In genomic region chr4:76758290-76758882, GRCh38 we compare ENCODE assay signal across 8 cellular contexts.
DNase-seq lines count a peak whose midpoint lies in the region; ATAC-seq, FAIRE-seq and TF ChIP-seq lines count a peak whose summit lies in the region.

No MANE protein-coding gene starts in this region.

- DNase-seq in stimulated activated naive CD8-positive, alpha-beta T cell treated with anti-CD3 and anti-CD28 coated beads, Interleukin-15, amount 100 ng/mL, for 72 hours: no peak
- DNase-seq in stimulated activated naive CD8-positive, alpha-beta T cell treated with anti-CD3 and anti-CD28 coated beads, Interleukin-15, Interleukin-2, amounts not matched to agents 100 U/mL and 50 U/mL, for 24 hours: no peak
- DNase-seq in NCI-H1092 (lab: John Stamatoyannopoulos, UW) (peak; percentile 20), GM12878 (ENCODE audit: low read depth, low spot score) (no peak), type B pancreatic cell (ENCODE audit: extremely low spot score, unreplicated experiment) (no peak), DMS79 treated with DMSO at 0.1 percent for 48 hours (lab: John Stamatoyannopoulos, UW) (no peak)

- no peak for TF ChIP-seq EP300 in GM12878 (IDR thresholded peaks at IDR 0.05; ENCODE audit: borderline replicate concordance in 1 of 2, control insufficient read depth in 1 of 2, low read depth in 2 of 2, low read length in 2 of 2)

- no peaks in the 10 kb centered on the region for H3K9me3 Mint-ChIP-seq in stimulated activated naive CD8-positive, alpha-beta T cell treated with anti-CD3 and anti-CD28 coated beads, Interleukin-15, amount 100 ng/mL, for 72 hours
- H3K9me3 Mint-ChIP-seq in type B pancreatic cell: no peaks in the 10 kb centered on the region

- FAIRE-seq in GM12878 (lab: Jason Lieb, UNC) (no peak), islet of Langerhans (lab: Jason Lieb, UNC) (peak; percentile 30)

- RAD21 ChIA-PET in GM12878 (lab: Charles Lee; ENCODE audit: unreplicated experiment): no interaction called here

- no TSS peak for BruUV-seq in GM12878 (replicated peaks; lab: Mats Ljungman, UMichigan)

- H3K4me3 Mint-ChIP-seq in stimulated activated naive CD8-positive, alpha-beta T cell treated with anti-CD3 and anti-CD28 coated beads, Interleukin-15, amount 100 ng/mL, for 72 hours: no peak overlapping the region
- no peak overlapping the region for H3K4me3 Mint-ChIP-seq in type B pancreatic cell

- H3K36me3 ChIP-seq in GM12878 (ENCODE audit: control insufficient read depth in 2 of 2, insufficient read depth in 2 of 2, low read length in 1 of 2): no peaks in the 10 kb centered on the region

- peaks cover 0 to 3% of the 10 kb centered on the region in 2 experiments; a peak in 2 of 4 replicates for H3K27me3 ChIP-seq in GM12878 (replicated peaks in 1 of 2; ENCODE audit: control insufficient read depth in 2 of 2, insufficient read depth in 2 of 2, low read length in 1 of 2)

- peak overlapping the region; percentile 31; the same call in 1 of the 2 replicates for H3K4me2 ChIP-seq in GM12878 (ENCODE audit: control insufficient read depth, insufficient read depth)

- peaks cover 15% of the 10 kb centered on the region for H3K4me1 ChIP-seq in GM12878 (ENCODE audit: control insufficient read depth, insufficient read depth, low read length)

- in situ Hi-C loops in GM12878 (cut with MboI): no loop called here

- peaks cover 22% of the 10 kb centered on the region for H3K4me1 Mint-ChIP-seq in stimulated activated naive CD8-positive, alpha-beta T cell treated with anti-CD3 and anti-CD28 coated beads, Interleukin-15, amount 100 ng/mL, for 72 hours
- peaks cover 30% of the 10 kb centered on the region for H3K4me1 Mint-ChIP-seq in type B pancreatic cell (ENCODE audit: unreplicated experiment)

- intact Hi-C loops in GM12878 (cut with micrococcal nuclease; ENCODE audit: unreplicated experiment): no loop called here

- WGBS in GM12878 (ENCODE audit: insufficient coverage, insufficient replicate concordance, low lambda C conversion rate, missing lambda C conversion rate): 1% methylated on average over 4 of the region's 4 CpGs

- H4K20me1 ChIP-seq in GM12878 (ENCODE audit: control insufficient read depth, insufficient read depth): no peaks in the 10 kb centered on the region

- TF ChIP-seq CTCF in GM12878 (IDR thresholded peaks at IDR 0.05 in 2 of 3, conservative IDR thresholded peaks at IDR 0.05 in 1 of 3; ENCODE audit: control insufficient read depth in 2 of 3, extremely low read depth in 1 of 3, insufficient read depth in 1 of 3, low read depth in 3 of 3, low read length in 3 of 3) (peak; percentile 58 to 78 (median 62)), type B pancreatic cell (conservative IDR thresholded peaks at IDR 0.05) (peak; percentile 90)

- H3K9me3 ChIP-seq in GM12878 (replicated peaks; ENCODE audit: control insufficient read depth, insufficient read depth, low read length): no peaks in the 10 kb centered on the region

- H3K27me3 Mint-ChIP-seq in stimulated activated naive CD8-positive, alpha-beta T cell treated with anti-CD3 and anti-CD28 coated beads, Interleukin-15, amount 100 ng/mL, for 72 hours: peaks cover 26% of the 10 kb centered on the region
- no peaks in the 10 kb centered on the region for H3K27me3 Mint-ChIP-seq in type B pancreatic cell

- POLR2A ChIA-PET in GM12878 (lab: Charles Lee): no interaction called here

- ATAC-seq in stimulated activated naive CD8-positive, alpha-beta T cell treated with anti-CD3 and anti-CD28 coated beads, Interleukin-15, amount 100 ng/mL, for 72 hours: peak; percentile 10
- no peak for ATAC-seq in stimulated activated naive CD8-positive, alpha-beta T cell treated with anti-CD3 and anti-CD28 coated beads, Interleukin-15, Interleukin-2, amounts not matched to agents 100 U/mL and 50 U/mL, for 24 hours
- ATAC-seq in GM12878 (peak; percentile 85), HG03460 (IDR thresholded peaks at IDR 0.05; ENCODE audit: unreplicated experiment) (no peak)

- no peak for TF ChIP-seq POLR2A in GM12878 (IDR thresholded peaks at IDR 0.05; ENCODE audit: low read depth, low read length)

- peaks cover 18% of the 10 kb centered on the region for H3K36me3 Mint-ChIP-seq in type B pancreatic cell

- H3K9ac ChIP-seq in GM12878 (ENCODE audit: control insufficient read depth, insufficient read depth, low read length): no peak overlapping the region

- CTCF ChIA-PET in GM12878 (lab: Yijun Ruan, JAX): interaction anchor here (0.6 to 2.0 kb wide), 11 partner anchors 9 to 415 kb away, joined by 3 to 10 read pairs (median 4); no protein-coding TSS in a partner anchor

- SMC1A ChIA-PET in GM12878 (lab: Charles Lee; ENCODE audit: uncharacterized antibody, unreplicated experiment): interaction anchor here (1.0 to 1.6 kb wide), 3 partner anchors 13 to 577 kb away, joined by 3 to 4 read pairs (median 3); no protein-coding TSS in a partner anchor

- H3K27ac Mint-ChIP-seq in stimulated activated naive CD8-positive, alpha-beta T cell treated with anti-CD3 and anti-CD28 coated beads, Interleukin-15, amount 100 ng/mL, for 72 hours: no peak overlapping the region
- no peak overlapping the region for H3K27ac Mint-ChIP-seq in type B pancreatic cell

- no peak overlapping the region for H3K4me3 ChIP-seq in GM12878

- no peaks in the 10 kb centered on the region for H3K79me2 ChIP-seq in GM12878 (ENCODE audit: control insufficient read depth, insufficient read depth, low read length)

- peak; percentile 40 for TF ChIP-seq RAD21 in GM12878 (IDR thresholded peaks at IDR 0.05; ENCODE audit: insufficient read depth, low read depth, low read length)

- no peak overlapping the region for H2AFZ ChIP-seq in GM12878 (ENCODE audit: control insufficient read depth, low read depth, low read length)

- H3K27ac ChIP-seq in GM12878 (ENCODE audit: control insufficient read depth, insufficient read depth): peak overlapping the region; percentile 22; the same call in 1 of the 2 replicates

TF ChIP-seq in GM12878, 131 proteins besides CTCF, POLR2A, EP300 and RAD21:
- TF ChIP-seq YY1 (IDR thresholded peaks at IDR 0.05; ENCODE audit: low read depth, low read length) (peak; percentile 75), PBX3 (IDR thresholded peaks at IDR 0.05; ENCODE audit: insufficient replicate concordance, low read depth, low read length) (no peak), ZNF384 (IDR thresholded peaks at IDR 0.05; ENCODE audit: borderline replicate concordance, low read depth, low read length) (peak; percentile 96), SMC3 (IDR thresholded peaks at IDR 0.05; ENCODE audit: borderline replicate concordance, low read length) (peak; percentile 55)

Comparison
In these comparisons a context has a peak if more than half of its experiments do, and no peak if none do; other contexts are left out.
1. ATAC-seq: peak in stimulated activated naive CD8-positive, alpha-beta T cell treated with anti-CD3 and anti-CD28 coated beads, Interleukin-15, amount 100 ng/mL, for 72 hours (single experiment) and GM12878 (single experiment); none in stimulated activated naive CD8-positive, alpha-beta T cell treated with anti-CD3 and anti-CD28 coated beads, Interleukin-15, Interleukin-2, amounts not matched to agents 100 U/mL and 50 U/mL, for 24 hours (single experiment) and HG03460 (single experiment).